In genomic region chr5:88193896-88194295, GRCh38 we compare ENCODE assay signal across 28 cellular contexts.
"Had no signal": no experiment of that assay in that cellular context is flagged by ENCODE, and none has a peak within 500 bp of the region (broad histone marks: within the 10 kb centered on the region; RNA-seq: fewer than 3 reads in every experiment).

No MANE protein-coding gene starts in this region.

- H3K4me3 ChIP-seq: colonic mucosa, dorsolateral prefrontal cortex, hepatocyte, left ventricle myocardium inferior, neural progenitor cell, transverse colon, uterus had no signal

- DNase-seq: activated CD4-positive, alpha-beta memory T cell treated with anti-CD3 and anti-CD28 coated beads, Interleukin-2, amount 10 ng/mL, durations not matched to agents 7 days and 5 days; activated CD4-positive, alpha-beta T cell treated with anti-CD3 and anti-CD28 coated beads for 48 hours; activated CD4-positive, CD25-positive, alpha-beta regulatory T cell; activated effector memory CD4-positive, alpha-beta T cell treated with Interleukin-2 at 50 U/mL for 16 hours; activated naive CD4-positive, alpha-beta T cell treated with anti-CD3 and anti-CD28 coated beads for 36 hours; activated naive CD8-positive, alpha-beta T cell treated with anti-CD3 and anti-CD28 coated beads, Interleukin-2, amount 10 ng/mL, durations not matched to agents 7 days and 5 days; activated T-cell treated with anti-CD3 and anti-CD28 coated beads, Interleukin-2, amount 50 U/mL, for 72 hours; amygdala; colonic mucosa; dorsolateral prefrontal cortex; effector memory CD8-positive, alpha-beta T cell; glutamatergic neuron; left ventricle myocardium inferior; naive thymus-derived CD8-positive, alpha-beta T cell; posterior cingulate gyrus; small intestine; stimulated activated CD4-positive, alpha-beta T cell treated with anti-CD3 and anti-CD28 coated beads, Interleukin-2, amount 100 ng/mL, for 48 hours; stimulated activated CD8-positive, alpha-beta memory T cell treated with anti-CD3 and anti-CD28 coated beads, Interleukin-4, amount 100 ng/mL, for 48 hours; stimulated activated naive B cell treated with anti-CD40 and anti-IgM and Interleukin-4, amounts not matched to agents 10 μg/mL and 1 μg/mL and 100 μg/mL, for 72 hours; transverse colon; uterus had no signal

- H3K9me3 ChIP-seq: colonic mucosa had no signal

- FAIRE-seq: bronchial epithelial cell, endothelial cell of umbilical vein, frontal cortex, small intestine had no signal

- H3K4me1 ChIP-seq: colonic mucosa, left ventricle myocardium inferior, neural progenitor cell, transverse colon, uterus had no signal

- H3K4me1 Mint-ChIP-seq: activated CD4-positive, alpha-beta memory T cell treated with anti-CD3 and anti-CD28 coated beads, Interleukin-2, amount 10 ng/mL, durations not matched to agents 7 days and 5 days; naive thymus-derived CD8-positive, alpha-beta T cell; neural progenitor cell; stimulated activated naive B cell treated with anti-CD40 and anti-IgM and Interleukin-4, amounts not matched to agents 10 μg/mL and 1 μg/mL and 100 μg/mL, for 72 hours had no signal

- H3K4me2 ChIP-seq: hepatocyte, neural progenitor cell had no signal

- H3K4me3 Mint-ChIP-seq: activated CD4-positive, alpha-beta memory T cell treated with anti-CD3 and anti-CD28 coated beads, Interleukin-2, amount 10 ng/mL, durations not matched to agents 7 days and 5 days; activated naive CD4-positive, alpha-beta T cell treated with anti-CD3 and anti-CD28 coated beads for 36 hours; activated naive CD8-positive, alpha-beta T cell treated with anti-CD3 and anti-CD28 coated beads, Interleukin-2, amount 10 ng/mL, durations not matched to agents 7 days and 5 days; activated T-cell treated with anti-CD3 and anti-CD28 coated beads, Interleukin-2, amount 50 U/mL, for 72 hours; effector memory CD8-positive, alpha-beta T cell; naive thymus-derived CD8-positive, alpha-beta T cell; neural progenitor cell; stimulated activated naive B cell treated with anti-CD40 and anti-IgM and Interleukin-4, amounts not matched to agents 10 μg/mL and 1 μg/mL and 100 μg/mL, for 72 hours had no signal

- H3K27ac ChIP-seq: colonic mucosa, dorsolateral prefrontal cortex, hepatocyte, left ventricle myocardium inferior, neural progenitor cell, transverse colon, uterus had no signal

- H3K27me3 Mint-ChIP-seq: activated CD4-positive, alpha-beta memory T cell treated with anti-CD3 and anti-CD28 coated beads, Interleukin-2, amount 10 ng/mL, durations not matched to agents 7 days and 5 days; activated naive CD8-positive, alpha-beta T cell treated with anti-CD3 and anti-CD28 coated beads, Interleukin-2, amount 10 ng/mL, durations not matched to agents 7 days and 5 days; effector memory CD8-positive, alpha-beta T cell; naive thymus-derived CD8-positive, alpha-beta T cell; stimulated activated naive B cell treated with anti-CD40 and anti-IgM and Interleukin-4, amounts not matched to agents 10 μg/mL and 1 μg/mL and 100 μg/mL, for 72 hours had no signal

- H3K27me3 ChIP-seq: colonic mucosa, dorsolateral prefrontal cortex, hepatocyte, neural progenitor cell, transverse colon, uterus had no signal

- H3K36me3 ChIP-seq: colonic mucosa, uterus had no signal

- H3K27ac Mint-ChIP-seq: activated CD4-positive, alpha-beta memory T cell treated with anti-CD3 and anti-CD28 coated beads, Interleukin-2, amount 10 ng/mL, durations not matched to agents 7 days and 5 days; activated naive CD4-positive, alpha-beta T cell treated with anti-CD3 and anti-CD28 coated beads for 36 hours; activated naive CD8-positive, alpha-beta T cell treated with anti-CD3 and anti-CD28 coated beads, Interleukin-2, amount 10 ng/mL, durations not matched to agents 7 days and 5 days; activated T-cell treated with anti-CD3 and anti-CD28 coated beads, Interleukin-2, amount 50 U/mL, for 72 hours; effector memory CD8-positive, alpha-beta T cell; neural progenitor cell; stimulated activated naive B cell treated with anti-CD40 and anti-IgM and Interleukin-4, amounts not matched to agents 10 μg/mL and 1 μg/mL and 100 μg/mL, for 72 hours had no signal

- H3K9ac ChIP-seq: neural progenitor cell had no signal

- ATAC-seq: activated T-cell treated with anti-CD3 and anti-CD28 coated beads, Interleukin-2, amount 50 U/mL, for 72 hours; effector memory CD8-positive, alpha-beta T cell; esophagus mucosa; naive thymus-derived CD8-positive, alpha-beta T cell; sciatic nerve; stimulated activated naive B cell treated with anti-CD40 and anti-IgM and Interleukin-4, amounts not matched to agents 10 μg/mL and 1 μg/mL and 100 μg/mL, for 72 hours had no signal
